ENCODE assay signal across 21 cellular contexts in the genomic region with DNA sequence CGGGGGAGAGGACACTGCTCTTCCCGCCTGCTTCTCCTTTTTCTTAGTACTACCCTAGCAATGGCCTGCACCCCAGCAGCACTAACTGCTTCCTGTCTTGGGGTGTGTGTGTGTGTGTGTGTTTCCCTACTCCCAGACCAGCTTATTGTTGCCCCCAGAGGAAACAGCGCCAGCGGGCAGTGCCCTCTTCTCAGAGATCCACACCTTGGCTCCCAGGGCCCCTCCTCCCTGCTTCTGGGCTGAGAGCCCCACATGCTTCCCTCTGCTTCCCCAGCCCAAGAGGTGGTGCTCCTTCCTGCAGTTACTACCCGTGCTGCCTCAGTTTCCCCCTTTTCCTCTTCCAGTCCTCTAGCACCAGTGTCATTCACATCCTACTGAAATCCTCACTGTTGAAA. TPM values are rescaled to one million over a fixed set of nuclear protein-coding genes. Genes with fewer than 3 reads are reported as not detected.
DNase-seq lines count a peak whose midpoint lies in the region; ATAC-seq and TF ChIP-seq lines count a peak whose summit lies in the region.
"Had no signal": no experiment of that assay in that cellular context is flagged by ENCODE, and none has a peak within 500 bp of the region (broad histone marks: within the 10 kb centered on the region; RNA-seq: fewer than 3 reads in every experiment).

No MANE protein-coding gene starts in this region.

- peaks cover 32% of the 10 kb centered on the region for H3K4me1 Mint-ChIP-seq in dendritic cell treated with granulocyte-macrophage colony-stimulating factor and Interleukin-4, amounts not matched to agents 40 ng/mL and 50 ng/mL, for 4 days (ENCODE audit: low read depth)

- H3K36me3 Mint-ChIP-seq in dendritic cell treated with granulocyte-macrophage colony-stimulating factor and Interleukin-4, amounts not matched to agents 40 ng/mL and 50 ng/mL, for 4 days (ENCODE audit: low read depth), result peaks cover 27% of the 10 kb centered on the region

- intact Hi-C loops in dendritic cell treated with granulocyte-macrophage colony-stimulating factor and Interleukin-4, amounts not matched to agents 40 ng/mL and 50 ng/mL, for 4 days (cut with micrococcal nuclease), result loop anchor here (10.0 kb wide), 1 partner anchor 274 kb away; no protein-coding TSS in a partner anchor
- intact Hi-C loops in sigmoid colon (cut with DNase I), result no loop called here

- H3K4me3 Mint-ChIP-seq in dendritic cell treated with granulocyte-macrophage colony-stimulating factor and Interleukin-4, amounts not matched to agents 40 ng/mL and 50 ng/mL, for 4 days, result peak overlapping the region; percentile 33
- H3K4me3 Mint-ChIP-seq: CD8-positive, alpha-beta T cell had no signal

- H3K9me3 Mint-ChIP-seq in dendritic cell treated with granulocyte-macrophage colony-stimulating factor and Interleukin-4, amounts not matched to agents 40 ng/mL and 50 ng/mL, for 4 days, result no peaks in the 10 kb centered on the region
- H3K9me3 Mint-ChIP-seq: CD8-positive, alpha-beta T cell had no signal

- H3K9me3 ChIP-seq in RWPE2 (ENCODE audit: severe bottlenecking) (no peaks in the 10 kb centered on the region), sigmoid colon (no peaks in the 10 kb centered on the region)
- H3K9me3 ChIP-seq: HAP-1, SJSA1 had no signal

- TF ChIP-seq POLR2A in sigmoid colon (IDR thresholded peaks at IDR 0.05), result no peak

- H3K4me3 ChIP-seq in RWPE2 (ENCODE audit: severe bottlenecking) (no peak overlapping the region), sigmoid colon (no peak overlapping the region)
- H3K4me3 ChIP-seq: HAP-1, SJSA1 had no signal

- H3K27ac Mint-ChIP-seq in dendritic cell treated with granulocyte-macrophage colony-stimulating factor and Interleukin-4, amounts not matched to agents 40 ng/mL and 50 ng/mL, for 4 days, result peak overlapping the region; percentile 73
- H3K27ac Mint-ChIP-seq: CD8-positive, alpha-beta T cell had no signal

- H3K36me3 ChIP-seq in RWPE2 (ENCODE audit: low read depth) (no peaks in the 10 kb centered on the region), sigmoid colon (peaks cover 0 to 9% (median 0%) of the 10 kb centered on the region in 4 donors)
- H3K36me3 ChIP-seq: HAP-1, SJSA1 had no signal

- no peak for ATAC-seq in RWPE2 (ENCODE audit: low read depth)
- ATAC-seq: CD8-positive, alpha-beta T cell; PC-3 had no signal

- no peaks in the 10 kb centered on the region for H3K27me3 ChIP-seq in RWPE2 (ENCODE audit: insufficient read depth, poor library complexity, severe bottlenecking)
- H3K27me3 ChIP-seq in sigmoid colon, result no peaks in the 10 kb centered on the region
- H3K27me3 ChIP-seq: SJSA1 had no signal

- TF ChIP-seq CTCF in RWPE2 (IDR thresholded peaks at IDR 0.05; ENCODE audit: poor library complexity, severe bottlenecking) (no peak), sigmoid colon (IDR thresholded peaks at IDR 0.05) (no peak)

- no peak for TF ChIP-seq EP300 in sigmoid colon (IDR thresholded peaks at IDR 0.05)

- peaks cover 5% of the 10 kb centered on the region for H3K27me3 Mint-ChIP-seq in dendritic cell treated with granulocyte-macrophage colony-stimulating factor and Interleukin-4, amounts not matched to agents 40 ng/mL and 50 ng/mL, for 4 days

- H3K27ac ChIP-seq in RWPE2 (ENCODE audit: poor library complexity, severe bottlenecking) (no peak overlapping the region), sigmoid colon (no peak overlapping the region)
- H3K27ac ChIP-seq: RWPE1, SJSA1 had no signal

- H3K4me1 ChIP-seq in RWPE2 (ENCODE audit: insufficient read depth, poor library complexity, severe bottlenecking), result peaks cover 6% of the 10 kb centered on the region
- peaks cover 0 to 12% (median 8%) of the 10 kb centered on the region in 4 donors for H3K4me1 ChIP-seq in sigmoid colon

- 67 to 87% methylated on average over 5 of the region's 5 CpGs for WGBS in sigmoid colon, 2 donors

- DNase-seq in GDM1 (lab: John Stamatoyannopoulos, UW), result peak; percentile 24
- DNase-seq in RWPE2 (ENCODE audit: low spot score), result peak; percentile 19
- DNase-seq in sigmoid colon, result peak; percentile 35
- no peak for DNase-seq in NCI-H2107 (lab: John Stamatoyannopoulos, UW)
- DNase-seq in dermis blood vessel endothelial cell, result no peak
- no peak for DNase-seq in hepatic stellate cell (ENCODE audit: low spot score)
- DNase-seq in activated naive CD4-positive, alpha-beta T cell treated with anti-CD3 and anti-CD28 coated beads, Interleukin-2, amount 50 U/mL, for 16 hours, result no peak
- DNase-seq: CD8-positive, alpha-beta T cell; DMS79; KG1; NCI-H1092; NCI-H146; NCI-H2081; NCI-H510A; NCI-H774; PC-3 had no signal

RNA-seq across cellular contexts. Expression of a gene that starts 5.0 kb away (rescaled TPM):
- total RNA-seq in sigmoid colon (10 to 100 TPM; 15.9 to 27.7 (median 25.1) TPM), dermis blood vessel endothelial cell (11.1 and 19.4 TPM in 2 replicates)
- polyA plus RNA-seq in sigmoid colon, result 10 to 100 TPM; 15.0 to 27.9 (median 17.8) TPM

RNA-seq across cellular contexts. Expression of a gene that starts 45.9 kb away (rescaled TPM):
- not detected for total RNA-seq in sigmoid colon
- not detected for polyA plus RNA-seq in sigmoid colon
- not detected in 2 replicates for total RNA-seq in dermis blood vessel endothelial cell
- total RNA-seq: CD8-positive, alpha-beta T cell; MCF 10A; PC-3; SJSA1 had no signal

Comparison
In these comparisons a context has a peak if more than half of its experiments do, and no peak if none do; other contexts are left out.
1. DNase-seq: peak in GDM1 (single experiment), RWPE2 (single experiment) and sigmoid colon (single experiment); none in NCI-H2107 (single experiment), dermis blood vessel endothelial cell (single experiment), hepatic stellate cell (single experiment) and activated naive CD4-positive, alpha-beta T cell treated with anti-CD3 and anti-CD28 coated beads, Interleukin-2, amount 50 U/mL, for 16 hours (single experiment).